ENCODE assay signal across 26 cellular contexts in genomic region chr17:21525464-21526130, GRCh38.
A peak's percentile ranks its signal among the peaks of the same experiment; 100 is the strongest.
DNase-seq lines count a peak whose midpoint lies in the region; ATAC-seq, FAIRE-seq and TF ChIP-seq lines count a peak whose summit lies in the region.
"Had no signal": no experiment of that assay in that cellular context is flagged by ENCODE, and none has a peak within 500 bp of the region (broad histone marks: within the 10 kb centered on the region; RNA-seq: fewer than 3 reads in every experiment).

No MANE protein-coding gene starts in this region.

- POLR2A ChIA-PET in HepG2 (lab: Yijun Ruan, JAX) = interaction anchor here (1.2 kb wide), 1 partner anchor 26 kb away, joined by 3 read pairs; no protein-coding TSS in a partner anchor

- no peak for TF ChIP-seq RAD21 in HepG2 (CRISPR knock-in tag; IDR thresholded peaks at IDR 0.05)

- no peaks in the 10 kb centered on the region for H3K79me2 ChIP-seq in HepG2 (ENCODE audit: insufficient read depth, low read length)

- peak; percentile 65 for ATAC-seq in HepG2
- ATAC-seq in right lobe of liver = no peak
- 0 out of 3 replicates have a peak, but pooled peaks have one; percentile 25 for ATAC-seq in RWPE2 (ENCODE audit: low read depth)
- ATAC-seq in foreskin keratinocyte = peak; percentile 64
- ATAC-seq in GM18861 (IDR thresholded peaks at IDR 0.05; ENCODE audit: unreplicated experiment) = no peak
- ATAC-seq: left lung; naive thymus-derived CD8-positive, alpha-beta T cell; pancreas; right cardiac atrium had no signal

- H3K27me3 ChIP-seq in HepG2 (ENCODE audit: control insufficient read depth in 1 of 2, insufficient read depth in 2 of 2, low read length in 2 of 2) (peaks cover 1 to 13% of the 10 kb centered on the region in 2 experiments; a peak in 3 of 5 replicates), right lobe of liver (no peaks in the 10 kb centered on the region), RWPE2 (ENCODE audit: insufficient read depth, poor library complexity, severe bottlenecking) (no peaks in the 10 kb centered on the region), foreskin keratinocyte (no peaks in the 10 kb centered on the region)
- H3K27me3 ChIP-seq: BLaER1, pancreas, vagina had no signal

- no peak for TF ChIP-seq EP300 in HepG2 (IDR thresholded peaks at IDR 0.05; ENCODE audit: low read depth in 2 of 2, low read length in 2 of 2)
- no peak for TF ChIP-seq EP300 in HepG2 (CRISPR knock-in tag; IDR thresholded peaks at IDR 0.05; ENCODE audit: borderline replicate concordance)

- H3K4me2 ChIP-seq in HepG2 (ENCODE audit: low read depth, low read length) = no peak overlapping the region
- H3K4me2 ChIP-seq: BLaER1 had no signal

- H3K4me3 ChIP-seq in HepG2 (replicated peaks in 1 of 3; ENCODE audit: insufficient read depth in 1 of 3, low read depth in 2 of 3, low read length in 3 of 3) (no peak overlapping the region), right lobe of liver (no peak overlapping the region), RWPE2 (ENCODE audit: severe bottlenecking) (no peak overlapping the region)
- H3K4me3 ChIP-seq: BLaER1, left lung, pancreas, vagina had no signal

- no peak overlapping the region for H3K9ac ChIP-seq in HepG2 (ENCODE audit: insufficient read depth, low read depth, low read length)
- H3K9ac ChIP-seq: BLaER1 had no signal

- DNase-seq in HepG2 (ENCODE audit: low spot score) (no peak), right lobe of liver (no peak), RWPE2 (ENCODE audit: low spot score) (no peak), foreskin keratinocyte (no peak), urothelium cell line (ENCODE audit: low spot score) (no peak), NCI-H146 treated with DMSO at 0.1 percent for 48 hours (lab: John Stamatoyannopoulos, UW; ENCODE audit: unreplicated experiment) (no peak), GF-D8 (lab: John Stamatoyannopoulos, UW) (no peak)
- DNase-seq: activated CD4-positive, alpha-beta T cell treated with anti-CD3 and anti-CD28 coated beads, Interleukin-2, amount 10 ng/mL, durations not matched to agents 7 days and 5 days; anterior cingulate cortex; DMS79; hippocampal formation; immature natural killer cell; KG1; left lung; naive thymus-derived CD8-positive, alpha-beta T cell; NCI-H1436 treated with DMSO at 0.1 percent for 48 hours; NCI-H524 treated with DMSO at 0.1 percent for 48 hours; pancreas; right cardiac atrium; RPMI8226; stimulated activated CD4-positive, alpha-beta T cell treated with anti-CD3 and anti-CD28 coated beads, Interleukin-4, amount 100 ng/mL, for 4 hours; stimulated activated naive CD4-positive, alpha-beta T cell; WERI-Rb-1 had no signal

- no peaks in the 10 kb centered on the region for H3K9me3 ChIP-seq in HepG2 (ENCODE audit: low read length)
- H3K9me3 ChIP-seq in right lobe of liver = no peaks in the 10 kb centered on the region
- H3K9me3 ChIP-seq in RWPE2 (ENCODE audit: severe bottlenecking) = no peaks in the 10 kb centered on the region
- H3K9me3 ChIP-seq: BLaER1, left lung, pancreas, vagina had no signal

- FAIRE-seq in HepG2 (lab: Jason Lieb, UNC) = no peak
- FAIRE-seq in urothelium cell line (lab: Jason Lieb, UNC) = peak; percentile 13

- H3K4me1 ChIP-seq in HepG2 (ENCODE audit: insufficient read depth, low read length) = no peaks in the 10 kb centered on the region
- H3K4me1 ChIP-seq in right lobe of liver = no peaks in the 10 kb centered on the region
- no peaks in the 10 kb centered on the region for H3K4me1 ChIP-seq in RWPE2 (ENCODE audit: insufficient read depth, poor library complexity, severe bottlenecking)
- peaks cover 6% of the 10 kb centered on the region for H3K4me1 ChIP-seq in foreskin keratinocyte
- H3K4me1 ChIP-seq: BLaER1, left lung, pancreas had no signal

- in situ Hi-C loops in HepG2 (cut with HindIII; ENCODE audit: extremely low pct_ligation_motif_present, low pct_unique_long_range_greater_than_20kb) = no loop called here

- H4K20me1 ChIP-seq in HepG2 (ENCODE audit: insufficient read depth, low read length) = no peaks in the 10 kb centered on the region

- H3K27ac ChIP-seq in HepG2 (ENCODE audit: extremely low read length, insufficient read depth, low read length) (no peak overlapping the region), right lobe of liver (no peak overlapping the region), RWPE2 (ENCODE audit: poor library complexity, severe bottlenecking) (no peak overlapping the region), foreskin keratinocyte (no peak overlapping the region)
- H3K27ac ChIP-seq: BLaER1, left lung, pancreas, vagina, WERI-Rb-1 had no signal

- WGBS in HepG2 (ENCODE audit: low lambda C conversion rate) = 40% methylated on average over 7 of the region's 8 CpGs
- 71% methylated on average over 7 of the region's 8 CpGs for WGBS in right lobe of liver (ENCODE audit: insufficient coverage, low coverage, low lambda C conversion rate, missing lambda C conversion rate)

- CTCF ChIA-PET in HepG2 (lab: Yijun Ruan, JAX; ENCODE audit: low intra/inter-chr PET ratio, low total read pairs) = no interaction called here

- TF ChIP-seq POLR2A in HepG2 (IDR thresholded peaks at IDR 0.05; ENCODE audit: insufficient read depth in 1 of 2, low read depth in 2 of 2, low read length in 2 of 2) (no peak), right lobe of liver (IDR thresholded peaks at IDR 0.05) (no peak)

- TF ChIP-seq CTCF in HepG2 (CRISPR knock-in tag; IDR thresholded peaks at IDR 0.05) (no peak), right lobe of liver (IDR thresholded peaks at IDR 0.05) (no peak), RWPE2 (IDR thresholded peaks at IDR 0.05; ENCODE audit: poor library complexity, severe bottlenecking) (no peak), foreskin keratinocyte (conservative IDR thresholded peaks at IDR 0.05) (no peak)

- H3K36me3 ChIP-seq in HepG2 (replicated peaks in 1 of 2; ENCODE audit: control insufficient read depth in 1 of 2, insufficient read depth in 2 of 2, low read length in 2 of 2) = no peaks in the 10 kb centered on the region
- H3K36me3 ChIP-seq in right lobe of liver = no peaks in the 10 kb centered on the region
- no peaks in the 10 kb centered on the region for H3K36me3 ChIP-seq in RWPE2 (ENCODE audit: low read depth)
- H3K36me3 ChIP-seq: left lung, pancreas, vagina, WERI-Rb-1 had no signal

- intact Hi-C loops in HepG2 (cut with micrococcal nuclease; ENCODE audit: unreplicated experiment) = no loop called here
- intact Hi-C loops in right lobe of liver (cut with DNase I) = no loop called here

- BruUV-seq in HepG2 (replicated peaks; lab: Mats Ljungman, UMichigan) = no TSS peak

- H2AFZ ChIP-seq in HepG2 (ENCODE audit: low read length) = no peak overlapping the region

TF ChIP-seq in HepG2, 621 proteins besides CTCF, POLR2A, EP300 and RAD21:
- no peak for TF ChIP-seq PREB (CRISPR knock-in tag; IDR thresholded peaks at IDR 0.05)
- no peak for TF ChIP-seq SMAD1 (CRISPR knock-in tag; IDR thresholded peaks at IDR 0.05; ENCODE audit: borderline replicate concordance, low read depth)
- TF ChIP-seq ATF7 (IDR thresholded peaks at IDR 0.05) = peak; percentile 26; the same call in 1 of the 2 replicates
- TF ChIP-seq ATF7 (CRISPR knock-in tag; IDR thresholded peaks at IDR 0.05) = no peak
TF ChIP-seq in HepG2: peak in this region for 1.

Comparison
In these comparisons a context has a peak if more than half of its experiments do, and no peak if none do; other contexts are left out.
1. ATAC-seq: peak in HepG2 (single experiment), RWPE2 (single experiment) and foreskin keratinocyte (single experiment); none in right lobe of liver (0 of 4) and GM18861 (single experiment).